20 cellular contexts compared by ENCODE assay signal in genomic region chr4:127309360-127310095, GRCh38.
DNase-seq lines count a peak whose midpoint lies in the region; ATAC-seq and TF ChIP-seq lines count a peak whose summit lies in the region.
"Had no signal": no experiment of that assay in that cellular context is flagged by ENCODE, and none has a peak within 500 bp of the region (broad histone marks: within the 10 kb centered on the region; RNA-seq: fewer than 3 reads in every experiment).

No MANE protein-coding gene starts in this region.

- no peaks in the 10 kb centered on the region for H3K27me3 Mint-ChIP-seq in MCF 10A (ENCODE audit: insufficient read depth, unreplicated experiment)
- H3K27me3 Mint-ChIP-seq: naive thymus-derived CD4-positive, alpha-beta T cell had no signal

- H3K4me3 ChIP-seq in breast epithelium (no peak overlapping the region), mammary epithelial cell (replicated peaks in 1 of 3; ENCODE audit: insufficient read depth in 1 of 3, low read depth in 2 of 3, low read length in 3 of 3) (no peak overlapping the region)
- H3K4me3 ChIP-seq: PC-9, prostate gland, thoracic aorta had no signal

- H3K4me2 ChIP-seq in mammary epithelial cell (ENCODE audit: insufficient read depth, low read depth, low read length), result no peak overlapping the region
- H3K4me2 ChIP-seq: PC-9 had no signal

- intact Hi-C loops in MCF 10A (cut with micrococcal nuclease) (no loop called here), breast epithelium (cut with DNase I; ENCODE audit: low total_unique reads) (no loop called here), mammary epithelial cell (cut with micrococcal nuclease) (no loop called here)

- in situ Hi-C loops in mammary epithelial cell (cut with MboI; ENCODE audit: low sequenced_read_pairs in 2 of 2), result no loop called here

- no peaks in the 10 kb centered on the region for H3K4me1 ChIP-seq in breast epithelium
- no peaks in the 10 kb centered on the region for H3K4me1 ChIP-seq in mammary epithelial cell (ENCODE audit: insufficient read depth, low read length)
- H3K4me1 ChIP-seq: prostate gland had no signal

- peak overlapping the region; percentile 95 for H3K27ac Mint-ChIP-seq in MCF 10A (ENCODE audit: low read depth, unreplicated experiment)
- H3K27ac Mint-ChIP-seq: CD8-positive, alpha-beta T cell; naive thymus-derived CD4-positive, alpha-beta T cell had no signal

- CTCF ChIA-PET in MCF 10A (lab: Yijun Ruan, JAX), result no interaction called here
- CTCF ChIA-PET in mammary epithelial cell (lab: Charles Lee; ENCODE audit: low non-redundant PET), result no interaction called here

- H3K4me1 Mint-ChIP-seq in MCF 10A (ENCODE audit: insufficient read depth, unreplicated experiment), result peaks cover 20% of the 10 kb centered on the region
- H3K4me1 Mint-ChIP-seq: naive thymus-derived CD4-positive, alpha-beta T cell had no signal

- H3K36me3 Mint-ChIP-seq in MCF 10A (ENCODE audit: insufficient read depth, unreplicated experiment), result no peaks in the 10 kb centered on the region
- H3K36me3 Mint-ChIP-seq: CD8-positive, alpha-beta T cell had no signal

- dilution Hi-C loops in mammary epithelial cell (cut with HindIII; ENCODE audit: low sequenced_read_pairs), result no loop called here

- BruUV-seq in MCF 10A (replicated peaks; lab: Mats Ljungman, UMichigan), result TSS peak; percentile 52
- BruUV-seq in mammary epithelial cell (replicated peaks; lab: Mats Ljungman, UMichigan), result no TSS peak

- no peaks in the 10 kb centered on the region for H4K20me1 ChIP-seq in mammary epithelial cell (ENCODE audit: insufficient read depth, low read length)

- H3K27ac ChIP-seq in breast epithelium (peak overlapping the region in 1 of 2 donors; percentile 12), mammary epithelial cell (ENCODE audit: insufficient read depth, low read depth, low read length) (no peak overlapping the region)
- H3K27ac ChIP-seq: PC-9, prostate gland, thoracic aorta had no signal

- TF ChIP-seq CTCF in MCF 10A (IDR thresholded peaks at IDR 0.05; ENCODE audit: unreplicated experiment), result no peak
- TF ChIP-seq CTCF in breast epithelium (IDR thresholded peaks at IDR 0.05), result no peak
- no peak for TF ChIP-seq CTCF in mammary epithelial cell (conservative IDR thresholded peaks at IDR 0.05 in 1 of 2, IDR thresholded peaks at IDR 0.05 in 1 of 2; ENCODE audit: extremely low read depth in 1 of 2, insufficient read depth in 1 of 2, low read depth in 1 of 2, low read length in 2 of 2)

- peak overlapping the region; percentile 10 for H2AFZ ChIP-seq in mammary epithelial cell (ENCODE audit: low read depth, low read length)
- H2AFZ ChIP-seq: PC-9 had no signal

- H3K9me3 Mint-ChIP-seq in MCF 10A (ENCODE audit: unreplicated experiment), result peaks cover 12% of the 10 kb centered on the region

- WGBS in mammary epithelial cell (ENCODE audit: low coverage, missing lambda C conversion rate), result 47% methylated on average over 3 of the region's 3 CpGs

- H3K36me3 ChIP-seq in breast epithelium, result no peaks in the 10 kb centered on the region
- H3K36me3 ChIP-seq in mammary epithelial cell (ENCODE audit: insufficient read depth, low read length), result no peaks in the 10 kb centered on the region
- H3K36me3 ChIP-seq: prostate gland, thoracic aorta had no signal

- no peak for TF ChIP-seq POLR2A in breast epithelium (IDR thresholded peaks at IDR 0.05)

- H3K4me3 Mint-ChIP-seq in MCF 10A (ENCODE audit: unreplicated experiment), result no peak overlapping the region
- H3K4me3 Mint-ChIP-seq: CD8-positive, alpha-beta T cell; naive thymus-derived CD4-positive, alpha-beta T cell had no signal

- H3K79me2 ChIP-seq in mammary epithelial cell (ENCODE audit: insufficient read depth, low read length), result no peaks in the 10 kb centered on the region

- DNase-seq in MCF 10A (ENCODE audit: unreplicated experiment) (peak; percentile 49), breast epithelium (ENCODE audit: low spot score in 2 of 2) (no peak), mammary epithelial cell (peak; percentile 37), iPS-NIHi7 (ENCODE audit: extremely low spot score) (peak; percentile 22), OCI-M2 (lab: John Stamatoyannopoulos, UW; ENCODE audit: unreplicated experiment) (no peak)
- no peak for DNase-seq in stimulated activated CD4-positive, alpha-beta T cell treated with anti-CD3 and anti-CD28 coated beads, Interleukin-2, amount 100 ng/mL, for 24 hours
- no peak for DNase-seq in activated CD8-positive, alpha-beta memory T cell treated with anti-CD3 and anti-CD28 coated beads, Interleukin-2, amount 50 U/mL, for 4 hours
- DNase-seq: activated CD8-positive, alpha-beta memory T cell treated with anti-CD3 and anti-CD28 coated beads for 24 hours; activated effector memory CD4-positive, alpha-beta T cell treated with Interleukin-2 at 50 U/mL for 16 hours; aorta; CD8-positive, alpha-beta T cell; left ventricle myocardium superior; naive thymus-derived CD4-positive, alpha-beta T cell; NCI-H2029; NCI-H526; PC-9; SW 1271 had no signal

- no peak overlapping the region for H3K9ac ChIP-seq in mammary epithelial cell (ENCODE audit: insufficient read depth, low read length)

- no peak for ATAC-seq in HG02970 (IDR thresholded peaks at IDR 0.05; ENCODE audit: low FRiP score, unreplicated experiment)
- ATAC-seq: CD8-positive, alpha-beta T cell; left ventricle myocardium superior; naive thymus-derived CD4-positive, alpha-beta T cell had no signal

- H3K9me3 ChIP-seq in breast epithelium, result peaks cover 10 to 20% of the 10 kb centered on the region in 2 donors
- H3K9me3 ChIP-seq in mammary epithelial cell (replicated peaks; ENCODE audit: insufficient read depth, low read length), result peaks cover 2% of the 10 kb centered on the region
- H3K9me3 ChIP-seq: prostate gland had no signal

- POLR2A ChIA-PET in MCF 10A (lab: Yijun Ruan, JAX), result interaction anchor here (0.7 to 1.1 kb wide), 2 partner anchors 96 to 1995 kb away, joined by 3 to 4 read pairs; partner anchors contain the start of gene FAT4

- H3K27me3 ChIP-seq in breast epithelium (no peaks in the 10 kb centered on the region), mammary epithelial cell (ENCODE audit: insufficient read depth, low read length) (no peaks in the 10 kb centered on the region)

Comparison
In these comparisons a context has a peak if more than half of its experiments do, and no peak if none do; other contexts are left out.
1. DNase-seq: peak in MCF 10A (single experiment), mammary epithelial cell (single experiment) and iPS-NIHi7 (single experiment); none in breast epithelium (0 of 2), OCI-M2 (single experiment), stimulated activated CD4-positive, alpha-beta T cell treated with anti-CD3 and anti-CD28 coated beads, Interleukin-2, amount 100 ng/mL, for 24 hours (0 of 2) and activated CD8-positive, alpha-beta memory T cell treated with anti-CD3 and anti-CD28 coated beads, Interleukin-2, amount 50 U/mL, for 4 hours (single experiment).